In genomic region chr9:94941211-94941875, GRCh38 we compare ENCODE assay signal across 1 cellular context.
TF ChIP-seq lines count a peak whose summit lies in the region.

No MANE protein-coding gene starts in this region.

TF ChIP-seq in HepG2, 621 proteins besides CTCF, POLR2A, EP300 and RAD21 (continued from another document and continues in another):
- TF ChIP-seq POGK (CRISPR knock-in tag; conservative IDR thresholded peaks at IDR 0.05) (no peak), ZNF713 (CRISPR knock-in tag; IDR thresholded peaks at IDR 0.05) (no peak), ZNF569 (CRISPR knock-in tag; IDR thresholded peaks at IDR 0.05; ENCODE audit: borderline replicate concordance) (no peak), RARG (CRISPR knock-in tag; IDR thresholded peaks at IDR 0.05; ENCODE audit: low read depth) (no peak), SIX1 (CRISPR knock-in tag; IDR thresholded peaks at IDR 0.05; ENCODE audit: borderline replicate concordance) (no peak), EHMT2 (IDR thresholded peaks at IDR 0.05; ENCODE audit: borderline replicate concordance, low read depth, low read length) (no peak), NR3C1 (CRISPR knock-in tag; IDR thresholded peaks at IDR 0.05) (no peak), HMGA1 (CRISPR knock-in tag; conservative IDR thresholded peaks at IDR 0.05) (no peak), ZNF431 (CRISPR knock-in tag; IDR thresholded peaks at IDR 0.05; ENCODE audit: borderline replicate concordance, low read depth) (no peak), SMAD3 (CRISPR knock-in tag; IDR thresholded peaks at IDR 0.05) (peak; percentile 42; the same call in 1 of the 2 replicates), ARNT2 (CRISPR knock-in tag; IDR thresholded peaks at IDR 0.05; ENCODE audit: low read depth) (0 out of 2 replicates have a peak, but pooled peaks have one; percentile 25), ZBED4 (CRISPR knock-in tag; IDR thresholded peaks at IDR 0.05; ENCODE audit: borderline replicate concordance) (no peak), ETS1 (CRISPR knock-in tag; IDR thresholded peaks at IDR 0.05) (no peak), NKX3-1 (CRISPR knock-in tag; IDR thresholded peaks at IDR 0.05) (no peak), ZNF781 (CRISPR knock-in tag; IDR thresholded peaks at IDR 0.05; ENCODE audit: borderline replicate concordance, not compliant biosample characterization) (peak; percentile 30), ZNF616 (CRISPR knock-in tag; IDR thresholded peaks at IDR 0.05; ENCODE audit: low read depth) (no peak), ZNF142 (CRISPR knock-in tag; IDR thresholded peaks at IDR 0.05) (no peak), MXD3 (CRISPR knock-in tag; IDR thresholded peaks at IDR 0.05) (no peak), ARHGAP35 (CRISPR knock-in tag; IDR thresholded peaks at IDR 0.05; ENCODE audit: borderline replicate concordance) (no peak), ELF3 (CRISPR knock-in tag; IDR thresholded peaks at IDR 0.05) (peak; percentile 100), ZNF629 (CRISPR knock-in tag; conservative IDR thresholded peaks at IDR 0.05) (0 out of 2 replicates have a peak, but pooled peaks have one; percentile 14), MYNN (CRISPR knock-in tag; IDR thresholded peaks at IDR 0.05; ENCODE audit: low read depth) (no peak), ARNT (IDR thresholded peaks at IDR 0.05) (no peak), NFKB2 (CRISPR knock-in tag; IDR thresholded peaks at IDR 0.05; ENCODE audit: borderline replicate concordance) (no peak), IRF9 (CRISPR knock-in tag; IDR thresholded peaks at IDR 0.05; ENCODE audit: borderline replicate concordance) (no peak), PAWR (CRISPR knock-in tag; IDR thresholded peaks at IDR 0.05; ENCODE audit: borderline replicate concordance) (no peak), ZNF770 (CRISPR knock-in tag; IDR thresholded peaks at IDR 0.05) (no peak), ZBTB8A (CRISPR knock-in tag; IDR thresholded peaks at IDR 0.05; ENCODE audit: borderline replicate concordance, low read depth) (no peak), SMARCC2 (IDR thresholded peaks at IDR 0.05) (no peak), TFDP1 (CRISPR knock-in tag; IDR thresholded peaks at IDR 0.05; ENCODE audit: borderline replicate concordance) (no peak), ZFP91 (CRISPR knock-in tag; IDR thresholded peaks at IDR 0.05; ENCODE audit: borderline replicate concordance) (no peak), SKI (IDR thresholded peaks at IDR 0.05; ENCODE audit: partially characterized antibody) (peak; percentile 74), ZNF3 (CRISPR knock-in tag; IDR thresholded peaks at IDR 0.05) (no peak), NFKBIZ (CRISPR knock-in tag; IDR thresholded peaks at IDR 0.05) (no peak), TBP (CRISPR knock-in tag; IDR thresholded peaks at IDR 0.05) (no peak), TOE1 (CRISPR knock-in tag; IDR thresholded peaks at IDR 0.05) (no peak), ZNF260 (CRISPR knock-in tag; IDR thresholded peaks at IDR 0.05; ENCODE audit: borderline replicate concordance, low read depth) (no peak), DNMT3B (CRISPR knock-in tag; conservative IDR thresholded peaks at IDR 0.05) (no peak), PHB2 (IDR thresholded peaks at IDR 0.05; ENCODE audit: partially characterized antibody) (no peak), SATB2 (CRISPR knock-in tag; IDR thresholded peaks at IDR 0.05) (no peak)
